14 cellular contexts compared by ENCODE assay signal in the genomic region with DNA sequence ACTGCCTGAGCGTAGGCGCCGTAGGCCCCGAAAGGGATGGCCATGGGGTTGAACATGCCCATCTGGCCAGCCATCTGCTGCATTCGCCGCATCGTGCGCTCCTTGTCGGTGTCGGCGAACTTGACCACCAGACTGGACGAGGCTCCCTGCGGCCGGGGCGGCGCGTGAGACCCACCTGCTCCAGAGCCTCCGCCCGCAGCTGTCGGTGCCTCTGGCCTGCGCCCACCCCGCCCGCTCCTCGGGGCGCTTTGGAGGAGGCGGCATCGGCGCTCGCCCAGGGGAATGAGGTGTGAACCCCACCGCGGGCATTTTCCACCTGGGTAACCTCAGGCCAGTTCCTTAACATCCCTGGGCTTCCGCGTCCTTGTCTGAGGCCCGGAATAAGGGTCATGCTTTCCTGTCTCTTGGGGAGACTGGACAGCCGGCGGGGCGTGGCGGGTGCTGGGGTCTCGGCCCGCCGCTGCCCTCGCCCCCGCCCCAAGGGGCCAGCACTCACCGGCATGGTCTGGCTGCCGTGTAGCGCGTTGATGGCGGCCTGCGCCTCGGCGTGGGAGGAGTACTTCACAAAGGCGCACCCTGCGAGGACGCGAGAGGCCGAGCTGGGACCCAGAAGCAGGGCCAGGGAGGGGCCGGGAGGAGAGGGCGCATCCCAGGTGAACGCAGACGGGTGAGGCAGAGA.
DNase-seq lines count a peak whose midpoint lies in the region; ATAC-seq and TF ChIP-seq lines count a peak whose summit lies in the region.
"Had no signal": no experiment of that assay in that cellular context is flagged by ENCODE, and none has a peak within 500 bp of the region (broad histone marks: within the 10 kb centered on the region; RNA-seq: fewer than 3 reads in every experiment).

No MANE protein-coding gene starts in this region.

- 0 out of 3 replicates have a peak, but pooled peaks have one; percentile 12 for ATAC-seq in RWPE2 (ENCODE audit: low read depth)
- ATAC-seq: GM12878 had no signal

- no peak overlapping the region for H2BK120ac ChIP-seq in neuronal stem cell (ENCODE audit: low read depth, low read length)

- no peak overlapping the region for H4K8ac ChIP-seq in neuronal stem cell (ENCODE audit: low read depth, low read length)

- H3K4me2 ChIP-seq in neuronal stem cell (ENCODE audit: insufficient read depth, low read length, poor library complexity, severe bottlenecking) = no peak overlapping the region
- H3K4me2 ChIP-seq: BLaER1 had no signal

- no peak overlapping the region for H2AFZ ChIP-seq in neuronal stem cell (ENCODE audit: low read length)

- H3K9me3 ChIP-seq in RWPE2 (ENCODE audit: severe bottlenecking) (no peaks in the 10 kb centered on the region), neuronal stem cell (replicated peaks in 1 of 2; ENCODE audit: control insufficient read depth in 2 of 2, insufficient read depth in 1 of 2, low read depth in 1 of 2, low read length in 2 of 2) (no peaks in the 10 kb centered on the region), prostate gland (no peaks in the 10 kb centered on the region)

- DNase-seq in activated gamma-delta T cell (lab: John Stamatoyannopoulos, UW) (peak; percentile 7), activated gamma-delta T cell treated with Interleukin-2 at 50 U/mL for 16 hours (no peak), RWPE2 (ENCODE audit: low spot score) (no peak), neuronal stem cell (ENCODE audit: low spot score) (no peak), NCI-H748 treated with DMSO at 0.1 percent for 48 hours (lab: John Stamatoyannopoulos, UW) (no peak), prostate gland (ENCODE audit: low spot score) (no peak), glomerular visceral epithelial cell (ENCODE audit: extremely low spot score) (no peak)
- DNase-seq: AML-193; CD4-positive, CD25-positive, alpha-beta regulatory T cell; GOT3; H9 had no signal

- peak overlapping the region; percentile 22 for H3K9ac ChIP-seq in neuronal stem cell (ENCODE audit: low read depth, low read length, poor library complexity)
- H3K9ac ChIP-seq: BLaER1 had no signal

- no peak overlapping the region for H2BK5ac ChIP-seq in neuronal stem cell (ENCODE audit: low read length)

- H3K27ac ChIP-seq in RWPE2 (ENCODE audit: poor library complexity, severe bottlenecking) (no peak overlapping the region), neuronal stem cell (replicated peaks; ENCODE audit: low read length) (no peak overlapping the region), prostate gland (no peak overlapping the region)
- H3K27ac ChIP-seq: 22Rv1, BLaER1 had no signal

- H3K4me3 ChIP-seq in RWPE2 (ENCODE audit: severe bottlenecking) = no peak overlapping the region
- H3K4me3 ChIP-seq in neuronal stem cell (ENCODE audit: low read length in 2 of 2) = no peak overlapping the region
- H3K4me3 ChIP-seq in prostate gland = no peak overlapping the region
- H3K4me3 ChIP-seq: BLaER1, GM12878 had no signal

- TF ChIP-seq CTCF in RWPE2 (IDR thresholded peaks at IDR 0.05; ENCODE audit: poor library complexity, severe bottlenecking) (no peak), prostate gland (IDR thresholded peaks at IDR 0.05) (no peak)

- TF ChIP-seq POLR2A in prostate gland (IDR thresholded peaks at IDR 0.05) = no peak

- H3K4me1 ChIP-seq in RWPE2 (ENCODE audit: insufficient read depth, poor library complexity, severe bottlenecking) (no peaks in the 10 kb centered on the region), neuronal stem cell (ENCODE audit: control insufficient read depth in 2 of 2, insufficient read depth in 1 of 2, low read depth in 1 of 2, low read length in 2 of 2) (peaks cover 0 to 22% of the 10 kb centered on the region in 2 donors), prostate gland (replicated peaks) (no peaks in the 10 kb centered on the region)
- H3K4me1 ChIP-seq: BLaER1 had no signal

- no peak overlapping the region for H2BK15ac ChIP-seq in neuronal stem cell (ENCODE audit: low read length)

- peaks cover 45% of the 10 kb centered on the region for H3K27me3 ChIP-seq in RWPE2 (ENCODE audit: insufficient read depth, poor library complexity, severe bottlenecking)
- H3K27me3 ChIP-seq in neuronal stem cell (ENCODE audit: control insufficient read depth in 3 of 3, insufficient read depth in 3 of 3, low read depth in 1 of 3, low read length in 3 of 3) = no peaks in the 10 kb centered on the region
- peaks cover 25% of the 10 kb centered on the region for H3K27me3 ChIP-seq in prostate gland (replicated peaks; ENCODE audit: insufficient read depth)
- H3K27me3 ChIP-seq: BLaER1 had no signal

- intact Hi-C loops in prostate gland (cut with DNase I) = no loop called here

- H3K18ac ChIP-seq in neuronal stem cell (ENCODE audit: low read length) = no peak overlapping the region

- H3K14ac ChIP-seq in neuronal stem cell (ENCODE audit: low read length) = no peak overlapping the region

- H4K91ac ChIP-seq in neuronal stem cell (ENCODE audit: low read depth, low read length, poor library complexity) = no peak overlapping the region

- WGBS in neuronal stem cell (ENCODE audit: extremely low coverage in 2 of 2, insufficient read length in 2 of 2, insufficient replicate concordance in 1 of 2), 2 donors = no CpG with 5 or more reads among the region's 60 CpGs
- WGBS in prostate gland = 25% methylated on average over 52 of the region's 60 CpGs

- no peak overlapping the region for H3K23ac ChIP-seq in neuronal stem cell (ENCODE audit: low read depth, low read length, poor library complexity)

- no peak overlapping the region for H2AK5ac ChIP-seq in neuronal stem cell (ENCODE audit: low read depth, low read length)

- H2BK12ac ChIP-seq in neuronal stem cell (ENCODE audit: low read length) = peak overlapping the region; percentile 79

- H3K36me3 ChIP-seq in RWPE2 (ENCODE audit: low read depth) (no peaks in the 10 kb centered on the region), neuronal stem cell (replicated peaks in 1 of 2; ENCODE audit: control insufficient read depth in 2 of 2, insufficient read depth in 2 of 2, low read length in 2 of 2) (no peaks in the 10 kb centered on the region), prostate gland (no peaks in the 10 kb centered on the region)
- H3K36me3 ChIP-seq: BLaER1 had no signal

- H3K79me1 ChIP-seq in neuronal stem cell (ENCODE audit: low read depth, low read length) = no peaks in the 10 kb centered on the region

- no peak overlapping the region for H3K4ac ChIP-seq in neuronal stem cell (ENCODE audit: low read length)
